In genomic region chr7:64874114-64874513, GRCh38 we compare ENCODE assay signal across 19 cellular contexts. TPM values are rescaled to one million over a fixed set of nuclear protein-coding genes. Genes with fewer than 3 reads are reported as not detected.
DNase-seq lines count a peak whose midpoint lies in the region.
"Had no signal": no experiment of that assay in that cellular context is flagged by ENCODE, and none has a peak within 500 bp of the region (broad histone marks: within the 10 kb centered on the region; RNA-seq: fewer than 3 reads in every experiment).

No MANE protein-coding gene starts in this region.

- no peaks in the 10 kb centered on the region for H3K4me1 ChIP-seq in SJCRH30

- H3K27ac ChIP-seq in SJCRH30: no peak overlapping the region
- H3K27ac ChIP-seq: neutrophil, transverse colon, WERI-Rb-1 had no signal

- DNase-seq in DMS79 treated with DMSO at 0.1 percent for 48 hours (lab: John Stamatoyannopoulos, UW) (peak; percentile 66), SJCRH30 (peak; percentile 33 to 48), myocyte (ENCODE audit: low read depth) (peak; percentile 50), HCEC 1CT (no peak), MV-4-11 (lab: John Stamatoyannopoulos, UW) (no peak), NCI-H510A treated with DMSO at 0.1 percent for 48 hours (lab: John Stamatoyannopoulos, UW) (no peak)
- DNase-seq in Jurkat, Clone E6-1 (ENCODE audit: low read depth, low spot score): peak; percentile 45
- DNase-seq in stimulated activated CD4-positive, alpha-beta T cell treated with anti-CD3 and anti-CD28 coated beads, Interleukin-1b, Interleukin-23, amount 100 ng/mL, for 48 hours: no peak
- DNase-seq: activated CD4-positive, alpha-beta T cell treated with anti-CD3 and anti-CD28 coated beads, Interleukin-2, amount 50 U/mL, for 4 hours; COR-L47; KG1; NCI-H1105; NCI-H69; SIG-M5; stimulated activated CD4-positive, alpha-beta T cell treated with anti-CD3 and anti-CD28 coated beads, Interleukin-4, amount 100 ng/mL, for 24 hours; T-helper 17 cell; transverse colon; WERI-Rb-1 had no signal

- no peaks in the 10 kb centered on the region for H3K36me3 ChIP-seq in SJCRH30
- H3K36me3 ChIP-seq: neutrophil, transverse colon, WERI-Rb-1 had no signal

- no peak overlapping the region for H3K4me3 ChIP-seq in Jurkat, Clone E6-1 (ENCODE audit: low read length)
- H3K4me3 ChIP-seq in SJCRH30: no peak overlapping the region
- H3K4me3 ChIP-seq: transverse colon had no signal

- H3K9me3 ChIP-seq in SJCRH30 (replicated peaks): no peaks in the 10 kb centered on the region
- H3K9me3 ChIP-seq: transverse colon had no signal

- no peaks in the 10 kb centered on the region for H3K27me3 ChIP-seq in SJCRH30
- H3K27me3 ChIP-seq: transverse colon had no signal

RNA-seq across cellular contexts. Expression of gene ZNF273, which starts 29.0 kb away (rescaled TPM):
- polyA plus RNA-seq in Jurkat, Clone E6-1 (2012; ENCODE audit: insufficient read depth, insufficient read length): 10.9 TPM
- 18.9 and 21.1 TPM in 2 replicates for total RNA-seq in SJCRH30 (2014; rRNA removed; shearing (Covaris generic))
- 3.9 and 5.1 TPM in 2 replicates for total RNA-seq in myocyte
- polyA plus RNA-seq in myocyte (2012): 1.5 TPM

Comparison
In these comparisons a context has a peak if more than half of its experiments do, and no peak if none do; other contexts are left out.
1. DNase-seq: peak in DMS79 treated with DMSO at 0.1 percent for 48 hours (single experiment), Jurkat, Clone E6-1 (single experiment), SJCRH30 (2 of 2) and myocyte (single experiment); none in HCEC 1CT (single experiment), MV-4-11 (single experiment), stimulated activated CD4-positive, alpha-beta T cell treated with anti-CD3 and anti-CD28 coated beads, Interleukin-1b, Interleukin-23, amount 100 ng/mL, for 48 hours (single experiment) and NCI-H510A treated with DMSO at 0.1 percent for 48 hours (single experiment).